Comparison of ENCODE assay signal across 17 cellular contexts in the genomic region with DNA sequence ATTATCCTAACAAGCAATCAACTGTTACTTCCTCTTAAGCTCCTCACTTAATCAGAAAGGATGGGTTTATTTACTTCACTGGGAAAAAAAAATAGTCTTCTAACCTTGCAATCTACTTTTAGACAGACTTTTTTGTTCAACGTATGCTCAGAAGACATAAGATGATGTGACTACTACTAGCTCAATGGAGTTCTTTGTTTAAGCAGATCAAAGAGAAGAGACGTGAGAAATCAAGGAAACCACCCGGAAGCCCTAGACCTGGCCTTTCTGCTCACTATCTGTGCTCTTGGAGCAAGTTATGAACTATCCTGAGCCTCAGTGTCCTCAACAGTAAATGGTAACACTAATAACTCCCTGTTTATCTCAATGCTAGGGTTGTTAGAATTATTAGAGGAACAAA.
A peak's percentile ranks its signal among the peaks of the same experiment; 100 is the strongest.
DNase-seq lines count a peak whose midpoint lies in the region; FAIRE-seq lines count a peak whose summit lies in the region.
"Had no signal": no experiment of that assay in that cellular context is flagged by ENCODE, and none has a peak within 500 bp of the region (broad histone marks: within the 10 kb centered on the region; RNA-seq: fewer than 3 reads in every experiment).

No MANE protein-coding gene starts in this region.

- peak; percentile 87 for DNase-seq in COLO829 (ENCODE audit: low spot score)
- peak; percentile 29 for DNase-seq in Jurkat, Clone E6-1 (ENCODE audit: low read depth, low spot score)
- DNase-seq in SW480 (ENCODE audit: low spot score), result peak; percentile 49
- DNase-seq in urothelium cell line (ENCODE audit: low spot score), result no peak
- no peak for DNase-seq in NCI-H748 treated with DMSO at 0.1 percent for 48 hours (lab: John Stamatoyannopoulos, UW)
- no peak for DNase-seq in NCI-H774 (lab: John Stamatoyannopoulos, UW)
- DNase-seq: C1 segment of cervical spinal cord; CD4-positive, alpha-beta memory T cell; DMS 273 treated with DMSO at 0.1 percent for 48 hours; DND-41; GOT3; HFFc6 had no signal

- FAIRE-seq in urothelium cell line (lab: Jason Lieb, UNC), result peak; percentile 70
- FAIRE-seq: D721Med, G401.6, GM12892, H54 had no signal

- no peak overlapping the region for H3K4me3 ChIP-seq in Jurkat, Clone E6-1 (ENCODE audit: low read length)
- H3K4me3 ChIP-seq: HAP-1 had no signal

Comparison
In these comparisons a context has a peak if more than half of its experiments do, and no peak if none do; other contexts are left out.
1. DNase-seq: peak in COLO829 (single experiment), Jurkat, Clone E6-1 (single experiment) and SW480 (single experiment); none in urothelium cell line (single experiment), NCI-H748 treated with DMSO at 0.1 percent for 48 hours (single experiment) and NCI-H774 (single experiment).